ENCODE assay signal across 21 cellular contexts in genomic region chr17:79301469-79301868, GRCh38.
"Had no signal": no experiment of that assay in that cellular context is flagged by ENCODE, and none has a peak within 500 bp of the region (broad histone marks: within the 10 kb centered on the region; RNA-seq: fewer than 3 reads in every experiment).

No MANE protein-coding gene starts in this region.

- H3K4me3 ChIP-seq: esophagus squamous epithelium, skin epidermis, thyroid gland had no signal

- H3K9me3 ChIP-seq: esophagus squamous epithelium, thyroid gland had no signal

- H3K27ac ChIP-seq: esophagus squamous epithelium, skin epidermis, thyroid gland had no signal

- H3K36me3 ChIP-seq: esophagus squamous epithelium, thyroid gland had no signal

- ATAC-seq: activated naive CD8-positive, alpha-beta T cell treated with anti-CD3 and anti-CD28 coated beads, Interleukin-2, amount 50 U/mL, for 24 hours; natural killer cell treated with Interleukin-12 subunit alpha and Interleukin-12 subunit beta and Interleukin-15 and Interleukin-18, amount 100 ng/mL, for 72 hours; stimulated activated naive B cell treated with anti-CD40 and anti-IgM and Interleukin-4, amounts not matched to agents 10 μg/mL and 1 μg/mL and 100 μg/mL, for 72 hours had no signal

- DNase-seq: activated CD4-positive, alpha-beta T cell treated with anti-CD3 and anti-CD28 coated beads for 1 hour; activated CD4-positive, alpha-beta T cell treated with anti-CD3 and anti-CD28 coated beads, Interleukin-2, amount 50 U/mL, for 4 hours; activated naive CD4-positive, alpha-beta T cell treated with Interleukin-2 at 50 U/mL for 16 hours; activated naive CD8-positive, alpha-beta T cell treated with anti-CD3 and anti-CD28 coated beads, Interleukin-2, amount 50 U/mL, for 24 hours; activated T-cell treated with anti-CD3 and anti-CD28 coated beads for 4 hours; aorta; cortex of kidney; effector CD4-positive, alpha-beta T cell; esophagus squamous epithelium; hypothalamus; immature natural killer cell; mesenchymal stem cell; nucleus accumbens; posterior cingulate gyrus; stimulated activated CD4-positive, alpha-beta T cell treated with anti-CD3 and anti-CD28 coated beads, Interleukin-15, amount 100 ng/mL, for 24 hours; stimulated activated CD4-positive, alpha-beta T cell treated with anti-CD3 and anti-CD28 coated beads, Interleukin-4, amount 100 ng/mL, for 1 hour; stimulated activated naive B cell treated with anti-CD40 and anti-IgM and Interleukin-4, amounts not matched to agents 10 μg/mL and 1 μg/mL and 100 μg/mL, for 72 hours; thyroid gland had no signal

- FAIRE-seq: endothelial cell of umbilical vein had no signal

- H3K27me3 ChIP-seq: thyroid gland had no signal
